21 cellular contexts compared by ENCODE assay signal in genomic region chr2:73942664-73943063, GRCh38. TPM values are rescaled to one million over a fixed set of nuclear protein-coding genes. Genes with fewer than 3 reads are reported as not detected.
"Had no signal": no experiment of that assay in that cellular context is flagged by ENCODE, and none has a peak within 500 bp of the region (broad histone marks: within the 10 kb centered on the region; RNA-seq: fewer than 3 reads in every experiment).

No MANE protein-coding gene starts in this region.

- ATAC-seq: left cardiac atrium, lower lobe of right lung, pancreas, right cardiac atrium had no signal

- H3K27me3 Mint-ChIP-seq: memory B cell, progenitor cell of endocrine pancreas had no signal

- H3K27ac Mint-ChIP-seq: mesothelial cell of epicardium, nephron, progenitor cell of endocrine pancreas had no signal

- H3K4me3 Mint-ChIP-seq: memory B cell, mesothelial cell of epicardium, nephron had no signal

- H3K9me3 Mint-ChIP-seq: memory B cell, mesothelial cell of epicardium, nephron had no signal

- DNase-seq: effector CD4-positive, alpha-beta T cell; foreskin melanocyte; head of caudate nucleus; kidney; left cardiac atrium; left ventricle myocardium inferior; lower lobe of right lung; occipital lobe; pancreas; right cardiac atrium; small intestine; stimulated activated CD4-positive, alpha-beta T cell treated with anti-CD3 and anti-CD28 coated beads, Interleukin-12 subunit alpha, Interleukin-12 subunit beta, amount 100 ng/mL, for 4 hours; stomach; substantia nigra; trophoblast cell had no signal

- H3K4me1 Mint-ChIP-seq: mesothelial cell of epicardium, nephron had no signal

RNA-seq across cellular contexts. Expression of gene ACTG2, which starts 49.9 kb away (rescaled TPM):
- total RNA-seq: dermis microvascular lymphatic vessel endothelial cell, myocyte had no signal
